ENCODE assay signal across 13 cellular contexts in the genomic region with DNA sequence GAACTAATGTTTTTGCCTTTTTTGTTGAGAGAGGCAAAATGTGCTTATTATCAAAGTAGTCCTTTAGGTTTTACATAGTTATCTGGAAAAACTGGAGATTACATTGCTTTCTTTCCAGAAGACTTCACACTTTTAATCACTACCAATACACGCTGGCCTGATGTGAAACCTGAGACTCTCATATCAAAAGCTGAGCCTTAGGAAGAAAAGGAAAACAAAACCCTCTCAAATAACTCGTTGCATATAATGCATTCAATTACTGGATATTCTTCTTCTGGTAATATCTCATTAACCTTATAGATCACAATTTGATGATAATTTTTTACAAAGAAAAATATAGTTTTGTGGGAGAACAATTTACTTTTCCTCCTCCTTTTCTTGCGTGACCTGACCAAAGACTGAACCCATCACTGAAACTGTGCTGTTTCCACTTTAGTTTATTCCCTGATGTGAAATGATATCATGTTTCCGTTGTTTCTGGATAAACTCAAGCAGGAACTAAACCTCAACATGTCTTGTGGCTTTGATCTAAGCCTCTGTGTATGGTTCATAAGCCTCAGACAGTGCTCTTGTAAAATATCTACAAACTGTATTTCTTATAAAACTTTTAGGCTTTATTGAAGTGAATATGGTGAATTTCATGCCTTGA.
DNase-seq lines count a peak whose midpoint lies in the region; FAIRE-seq and TF ChIP-seq lines count a peak whose summit lies in the region.
"Had no signal": no experiment of that assay in that cellular context is flagged by ENCODE, and none has a peak within 500 bp of the region (broad histone marks: within the 10 kb centered on the region; RNA-seq: fewer than 3 reads in every experiment).

No MANE protein-coding gene starts in this region.

- no peaks in the 10 kb centered on the region for H3K36me3 Mint-ChIP-seq in Calu3 (ENCODE audit: insufficient read depth, unreplicated experiment)

- H3K36me3 ChIP-seq in HEK293 (ENCODE audit: control insufficient read depth in 2 of 2, insufficient read depth in 1 of 2, low read length in 2 of 2): no peaks in the 10 kb centered on the region
- H3K36me3 ChIP-seq in smooth muscle cell (ENCODE audit: low read depth): no peaks in the 10 kb centered on the region

- H3K27me3 ChIP-seq in smooth muscle cell (ENCODE audit: low read depth): no peaks in the 10 kb centered on the region

- DNase-seq in RPMI7951 (ENCODE audit: low read depth) (peak; percentile 77), fibroblast of villous mesenchyme (ENCODE audit: low read depth) (peak; percentile 94), smooth muscle cell (lab: John Stamatoyannopoulos, UW; ENCODE audit: unreplicated experiment) (no peak), frontal cortex (ENCODE audit: low spot score in 2 of 2) (no peak), Calu3 (no peak)
- no peak for DNase-seq in activated CD4-positive, alpha-beta T cell treated with anti-CD3 and anti-CD28 coated beads for 4 hours
- DNase-seq: activated CD8-positive, alpha-beta memory T cell treated with anti-CD3 and anti-CD28 coated beads, Interleukin-2, amount 50 U/mL, for 4 hours; DMS79; kidney glomerular epithelial cell; NCI-H187 treated with DMSO at 0.1 percent for 48 hours; stimulated activated CD4-positive, alpha-beta T cell treated with anti-CD3 and anti-CD28 coated beads, Interleukin-1b, Interleukin-23, amount 100 ng/mL, for 48 hours; stimulated activated naive CD8-positive, alpha-beta T cell treated with anti-CD3 and anti-CD28 coated beads, Interleukin-15, Interleukin-2, amounts not matched to agents 100 U/mL and 50 U/mL, for 24 hours had no signal

- no peak overlapping the region for H3K27ac Mint-ChIP-seq in Calu3 (ENCODE audit: unreplicated experiment)

- peaks cover 9% of the 10 kb centered on the region; the same call in 1 of the 2 replicates for H3K4me1 ChIP-seq in HEK293 (ENCODE audit: control insufficient read depth, insufficient read depth, low read length)
- peaks cover 21% of the 10 kb centered on the region for H3K4me1 ChIP-seq in smooth muscle cell (ENCODE audit: low read depth)

- TF ChIP-seq CTCF in HEK293 (tag by site-specific recombination; IDR thresholded peaks at IDR 0.05) (no peak), fibroblast of villous mesenchyme (IDR thresholded peaks at IDR 0.05; ENCODE audit: insufficient read depth, low read depth, low read length) (no peak), smooth muscle cell (IDR thresholded peaks at IDR 0.05; ENCODE audit: borderline replicate concordance, insufficient read depth, poor library complexity, severe bottlenecking) (no peak), Calu3 (IDR thresholded peaks at IDR 0.05; ENCODE audit: unreplicated experiment) (no peak)

- no peaks in the 10 kb centered on the region for H3K27me3 Mint-ChIP-seq in Calu3 (ENCODE audit: unreplicated experiment)

- FAIRE-seq in frontal cortex (lab: Jason Lieb, UNC): no peak

- H3K9me3 ChIP-seq in HEK293 (ENCODE audit: control insufficient read depth, insufficient read depth, low read depth, low read length) (no peaks in the 10 kb centered on the region), smooth muscle cell (replicated peaks; ENCODE audit: low read depth) (no peaks in the 10 kb centered on the region)

- H3K9me3 Mint-ChIP-seq in Calu3 (ENCODE audit: low read depth, unreplicated experiment): no peaks in the 10 kb centered on the region

- intact Hi-C loops in Calu3 (cut with micrococcal nuclease; ENCODE audit: unreplicated experiment): no loop called here

- CTCF ChIA-PET in HEK293 (lab: Yijun Ruan, JAX): no interaction called here
- CTCF ChIA-PET in Calu3 (lab: Charles Lee): no interaction called here

- peak overlapping the region; percentile 53 for H3K4me2 ChIP-seq in smooth muscle cell

- H4K20me1 ChIP-seq in smooth muscle cell (ENCODE audit: low read depth): no peaks in the 10 kb centered on the region

- H3F3A ChIP-seq in smooth muscle cell (ENCODE audit: low read depth): peaks cover 22% of the 10 kb centered on the region

- WGBS in smooth muscle cell (ENCODE audit: low lambda C conversion rate): 19% methylated on average over 4 of the region's 4 CpGs

- BruUV-seq in Calu3 (replicated peaks; lab: Mats Ljungman, UMichigan): no TSS peak

- peak overlapping the region; percentile 55 for H3K27ac ChIP-seq in HEK293 (ENCODE audit: extremely low read depth, low read depth, low read length)
- peak overlapping the region; percentile 76 for H3K27ac ChIP-seq in smooth muscle cell (ENCODE audit: low read depth)

- H3K4me3 Mint-ChIP-seq in Calu3 (ENCODE audit: low read depth, unreplicated experiment): no peak overlapping the region

- no peak overlapping the region for H2AFZ ChIP-seq in smooth muscle cell (ENCODE audit: low read depth)

- H3K4me1 Mint-ChIP-seq in Calu3 (ENCODE audit: low read depth, unreplicated experiment): no peaks in the 10 kb centered on the region

- peaks cover 4% of the 10 kb centered on the region for H3K79me2 ChIP-seq in smooth muscle cell (ENCODE audit: low read depth)

- POLR2A ChIA-PET in HEK293 (lab: Yijun Ruan, JAX): no interaction called here

- H3K9ac ChIP-seq in smooth muscle cell (ENCODE audit: low read depth): no peak overlapping the region

- H3K4me3 ChIP-seq in HEK293 (ENCODE audit: low read depth, low read length) (no peak overlapping the region), fibroblast of villous mesenchyme (ENCODE audit: low read depth, low read length) (no peak overlapping the region), smooth muscle cell (peak overlapping the region; percentile 1)

TF ChIP-seq in HEK293, 187 proteins besides CTCF, POLR2A, EP300 and RAD21 (continues in another document):
- TF ChIP-seq ZNF473 (tag by site-specific recombination; IDR thresholded peaks at IDR 0.05): no peak
- TF ChIP-seq, protein P1, sequence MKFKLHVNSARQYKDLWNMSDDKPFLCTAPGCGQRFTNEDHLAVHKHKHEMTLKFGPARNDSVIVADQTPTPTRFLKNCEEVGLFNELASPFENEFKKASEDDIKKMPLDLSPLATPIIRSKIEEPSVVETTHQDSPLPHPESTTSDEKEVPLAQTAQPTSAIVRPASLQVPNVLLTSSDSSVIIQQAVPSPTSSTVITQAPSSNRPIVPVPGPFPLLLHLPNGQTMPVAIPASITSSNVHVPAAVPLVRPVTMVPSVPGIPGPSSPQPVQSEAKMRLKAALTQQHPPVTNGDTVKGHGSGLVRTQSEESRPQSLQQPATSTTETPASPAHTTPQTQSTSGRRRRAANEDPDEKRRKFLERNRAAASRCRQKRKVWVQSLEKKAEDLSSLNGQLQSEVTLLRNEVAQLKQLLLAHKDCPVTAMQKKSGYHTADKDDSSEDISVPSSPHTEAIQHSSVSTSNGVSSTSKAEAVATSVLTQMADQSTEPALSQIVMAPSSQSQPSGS (tag by site-specific recombination; IDR thresholded peaks at IDR 0.05; ENCODE audit: low read depth): no peak
- no peak for TF ChIP-seq ZNF391 (tag by site-specific recombination; IDR thresholded peaks at IDR 0.05; ENCODE audit: borderline replicate concordance, low read depth)
- TF ChIP-seq ZNF792 (tag by site-specific recombination; IDR thresholded peaks at IDR 0.05): no peak
- no peak for TF ChIP-seq ZNF791 (tag by site-specific recombination; IDR thresholded peaks at IDR 0.05)
- TF ChIP-seq, protein P2, sequence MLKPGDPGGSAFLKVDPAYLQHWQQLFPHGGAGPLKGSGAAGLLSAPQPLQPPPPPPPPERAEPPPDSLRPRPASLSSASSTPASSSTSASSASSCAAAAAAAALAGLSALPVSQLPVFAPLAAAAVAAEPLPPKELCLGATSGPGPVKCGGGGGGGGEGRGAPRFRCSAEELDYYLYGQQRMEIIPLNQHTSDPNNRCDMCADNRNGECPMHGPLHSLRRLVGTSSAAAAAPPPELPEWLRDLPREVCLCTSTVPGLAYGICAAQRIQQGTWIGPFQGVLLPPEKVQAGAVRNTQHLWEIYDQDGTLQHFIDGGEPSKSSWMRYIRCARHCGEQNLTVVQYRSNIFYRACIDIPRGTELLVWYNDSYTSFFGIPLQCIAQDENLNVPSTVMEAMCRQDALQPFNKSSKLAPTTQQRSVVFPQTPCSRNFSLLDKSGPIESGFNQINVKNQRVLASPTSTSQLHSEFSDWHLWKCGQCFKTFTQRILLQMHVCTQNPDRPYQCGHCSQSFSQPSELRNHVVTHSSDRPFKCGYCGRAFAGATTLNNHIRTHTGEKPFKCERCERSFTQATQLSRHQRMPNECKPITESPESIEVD (tag by site-specific recombination; IDR thresholded peaks at IDR 0.05): peak; percentile 96
- peak; percentile 56 for TF ChIP-seq ZNF366 (tag by site-specific recombination; conservative IDR thresholded peaks at IDR 0.05)
- no peak for TF ChIP-seq ZNF184 (tag by site-specific recombination; IDR thresholded peaks at IDR 0.05)
- TF ChIP-seq IKZF3 (tag by site-specific recombination; IDR thresholded peaks at IDR 0.05): no peak
- TF ChIP-seq HOXA7 (CRISPR knock-in tag; IDR thresholded peaks at IDR 0.05; ENCODE audit: borderline replicate concordance): no peak
- peak; percentile 70 for TF ChIP-seq FEZF1 (tag by site-specific recombination; IDR thresholded peaks at IDR 0.05)
- no peak for TF ChIP-seq ZNF837 (tag by site-specific recombination; IDR thresholded peaks at IDR 0.05)
- TF ChIP-seq, protein P3, sequence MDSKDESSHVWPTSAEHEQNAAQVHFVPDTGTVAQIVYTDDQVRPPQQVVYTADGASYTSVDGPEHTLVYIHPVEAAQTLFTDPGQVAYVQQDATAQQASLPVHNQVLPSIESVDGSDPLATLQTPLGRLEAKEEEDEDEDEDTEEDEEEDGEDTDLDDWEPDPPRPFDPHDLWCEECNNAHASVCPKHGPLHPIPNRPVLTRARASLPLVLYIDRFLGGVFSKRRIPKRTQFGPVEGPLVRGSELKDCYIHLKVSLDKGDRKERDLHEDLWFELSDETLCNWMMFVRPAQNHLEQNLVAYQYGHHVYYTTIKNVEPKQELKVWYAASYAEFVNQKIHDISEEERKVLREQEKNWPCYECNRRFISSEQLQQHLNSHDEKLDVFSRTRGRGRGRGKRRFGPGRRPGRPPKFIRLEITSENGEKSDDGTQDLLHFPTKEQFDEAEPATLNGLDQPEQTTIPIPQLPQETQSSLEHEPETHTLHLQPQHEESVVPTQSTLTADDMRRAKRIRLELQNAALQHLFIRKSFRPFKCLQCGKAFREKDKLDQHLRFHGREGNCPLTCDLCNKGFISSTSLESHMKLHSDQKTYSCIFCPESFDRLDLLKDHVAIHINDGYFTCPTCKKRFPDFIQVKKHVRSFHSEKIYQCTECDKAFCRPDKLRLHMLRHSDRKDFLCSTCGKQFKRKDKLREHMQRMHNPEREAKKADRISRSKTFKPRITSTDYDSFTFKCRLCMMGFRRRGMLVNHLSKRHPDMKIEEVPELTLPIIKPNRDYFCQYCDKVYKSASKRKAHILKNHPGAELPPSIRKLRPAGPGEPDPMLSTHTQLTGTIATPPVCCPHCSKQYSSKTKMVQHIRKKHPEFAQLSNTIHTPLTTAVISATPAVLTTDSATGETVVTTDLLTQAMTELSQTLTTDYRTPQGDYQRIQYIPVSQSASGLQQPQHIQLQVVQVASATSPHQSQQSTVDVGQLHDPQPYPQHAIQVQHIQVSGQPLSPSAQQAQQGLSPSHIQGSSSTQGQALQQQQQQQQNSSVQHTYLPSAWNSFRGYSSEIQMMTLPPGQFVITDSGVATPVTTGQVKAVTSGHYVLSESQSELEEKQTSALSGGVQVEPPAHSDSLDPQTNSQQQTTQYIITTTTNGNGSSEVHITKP (tag by site-specific recombination; IDR thresholded peaks at IDR 0.05): peak; percentile 50

Comparison
In these comparisons a context has a peak if more than half of its experiments do, and no peak if none do; other contexts are left out.
1. DNase-seq: peak in RPMI7951 (single experiment) and fibroblast of villous mesenchyme (single experiment); none in smooth muscle cell (single experiment), activated CD4-positive, alpha-beta T cell treated with anti-CD3 and anti-CD28 coated beads for 4 hours (0 of 2), frontal cortex (0 of 2) and Calu3 (single experiment).